In the genomic region with DNA sequence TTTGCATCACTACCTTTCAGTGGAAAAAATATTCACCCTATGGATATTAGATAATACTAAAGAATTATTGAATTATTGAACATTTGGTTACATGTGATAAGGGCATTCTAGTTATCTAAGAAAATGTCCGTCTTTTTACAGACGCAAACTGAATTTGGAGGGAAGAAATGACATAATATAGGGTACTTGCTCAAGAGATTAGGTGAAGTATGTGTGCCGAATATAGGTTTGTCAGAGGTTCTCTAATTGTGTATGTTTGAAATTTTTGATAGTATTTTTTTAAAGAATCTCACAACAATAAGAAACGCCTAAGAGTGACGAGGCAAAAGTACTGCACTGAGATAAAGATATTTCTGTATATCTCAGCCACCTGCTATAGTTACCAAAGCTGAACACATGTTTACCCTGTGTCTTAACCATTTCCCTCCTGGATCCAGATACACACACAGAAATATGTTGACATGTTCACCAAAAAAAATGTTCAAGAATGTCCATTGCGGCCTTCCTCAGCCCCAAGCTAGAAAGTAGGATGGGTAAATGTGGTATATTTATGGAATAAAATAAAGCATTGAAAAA, we compare ENCODE assay signal across 4 cellular contexts.
"Had no signal": no experiment of that assay in that cellular context is flagged by ENCODE, and none has a peak within 500 bp of the region (broad histone marks: within the 10 kb centered on the region; RNA-seq: fewer than 3 reads in every experiment).

No MANE protein-coding gene starts in this region.

- H3K4me3 ChIP-seq: GM23338 had no signal

- DNase-seq: H9, HCEC 1CT, IMR-90 had no signal
